Comparison of ENCODE assay signal across 18 cellular contexts in the genomic region with DNA sequence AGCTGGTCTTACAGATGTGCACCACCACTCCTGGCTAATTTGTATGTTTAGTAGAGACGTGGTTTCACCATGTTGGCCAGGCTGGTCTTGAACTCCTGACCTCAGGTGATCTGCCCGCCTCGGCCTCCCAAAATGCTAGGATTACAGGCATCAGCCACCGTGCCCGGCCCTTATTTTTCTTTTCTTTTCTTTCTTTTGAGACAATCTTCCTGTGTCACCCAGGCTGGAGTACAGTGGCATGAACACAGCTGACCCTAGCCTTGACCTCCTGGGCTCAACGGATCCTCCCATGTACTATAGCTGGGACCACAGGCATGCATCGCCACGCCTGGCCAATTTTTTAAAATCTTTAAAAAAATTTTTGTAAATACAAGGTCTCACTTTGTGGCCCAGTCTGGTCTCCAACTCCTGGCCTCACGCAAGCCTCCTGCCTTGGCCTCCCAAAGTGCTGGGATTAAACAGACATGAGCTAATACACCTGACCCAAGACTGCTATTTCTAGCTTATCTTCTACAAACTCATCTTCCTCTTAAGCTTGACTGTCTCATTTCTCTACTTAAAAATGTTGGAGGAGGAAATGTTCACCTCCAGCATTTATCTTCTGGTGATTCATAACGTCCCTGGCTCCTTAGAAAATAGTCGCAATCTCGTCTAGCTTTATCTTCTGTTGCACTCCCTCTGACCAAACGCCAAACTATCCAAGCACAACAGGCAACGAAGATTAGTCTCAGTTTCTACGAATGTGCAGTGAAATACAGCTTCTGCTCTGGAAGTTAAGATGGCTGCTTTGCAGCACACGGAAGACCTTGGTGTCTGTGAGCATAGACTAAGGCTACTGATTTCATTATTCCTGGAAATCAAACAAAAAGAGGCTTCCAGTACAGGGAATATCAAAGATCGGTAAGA.
"Had no signal": no experiment of that assay in that cellular context is flagged by ENCODE, and none has a peak within 500 bp of the region (broad histone marks: within the 10 kb centered on the region; RNA-seq: fewer than 3 reads in every experiment).

No MANE protein-coding gene starts in this region.

- H3K4me3 ChIP-seq: body of pancreas, coronary artery, pancreas, tibial artery, uterus had no signal

- H3K9me3 ChIP-seq: body of pancreas, pancreas, tibial artery, uterus had no signal

- FAIRE-seq: frontal cortex, pancreas had no signal

- DNase-seq: activated CD4-positive, alpha-beta memory T cell treated with anti-CD3 and anti-CD28 coated beads, Interleukin-2, amount 10 ng/mL, durations not matched to agents 7 days and 5 days; activated CD4-positive, alpha-beta T cell treated with anti-CD3 and anti-CD28 coated beads for 4 hours; activated T-cell treated with anti-CD3 and anti-CD28 coated beads, Interleukin-2, amount 50 U/mL, for 24 hours; amniotic stem cell; body of pancreas; central memory CD4-positive, alpha-beta T cell; effector CD4-positive, alpha-beta T cell; head of caudate nucleus; mesendoderm; pancreas; stimulated activated CD4-positive, alpha-beta T cell treated with anti-CD3 and anti-CD28 coated beads, Interleukin-2, amount 100 ng/mL, for 48 hours; stimulated activated naive CD4-positive, alpha-beta T cell; T-cell; T1000; tibial artery; uterus had no signal

- H3K27ac ChIP-seq: body of pancreas, pancreas, tibial artery had no signal

- H3K27me3 ChIP-seq: body of pancreas, pancreas, tibial artery, uterus had no signal

- H3K36me3 ChIP-seq: pancreas, tibial artery, uterus had no signal

- H3K4me1 ChIP-seq: body of pancreas, pancreas, uterus had no signal

- ATAC-seq: body of pancreas, pancreas, T-cell had no signal
